In genomic region chr14:24422694-24423531, GRCh38 we compare ENCODE assay signal across 1 cellular context.
TF ChIP-seq lines count a peak whose summit lies in the region.

No MANE protein-coding gene starts in this region.

TF ChIP-seq in GM12878, 131 proteins besides CTCF, POLR2A, EP300 and RAD21:
- TF ChIP-seq SP1 (IDR thresholded peaks at IDR 0.05; ENCODE audit: low read depth, low read length) (no peak), USF2 (IDR thresholded peaks at IDR 0.05; ENCODE audit: borderline replicate concordance, low read depth, low read length) (no peak), PKNOX1 (IDR thresholded peaks at IDR 0.05) (peak; percentile 53; the same call in 1 of the 2 replicates)
